Comparison of ENCODE assay signal across 25 cellular contexts in the genomic region with DNA sequence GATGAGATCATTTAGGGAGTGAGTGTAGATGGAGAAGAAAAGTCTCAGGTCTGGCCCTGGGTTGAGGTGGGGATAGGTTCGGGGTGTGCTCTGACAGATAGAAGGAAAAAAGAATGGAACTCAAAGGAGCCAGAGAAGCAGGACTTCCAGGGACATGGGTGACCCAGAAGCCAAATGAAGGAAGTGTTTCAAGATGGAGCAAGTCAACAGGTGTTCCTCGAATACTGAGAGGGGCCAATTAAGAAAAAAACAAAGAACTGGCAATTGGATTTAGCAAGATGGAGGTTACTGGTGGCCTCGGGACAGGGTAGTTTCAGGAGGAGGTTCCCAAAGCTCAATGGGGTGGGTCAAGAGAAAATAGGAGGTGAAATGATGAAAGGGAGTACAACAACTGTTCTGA. TPM values are rescaled to one million over a fixed set of nuclear protein-coding genes. Genes with fewer than 3 reads are reported as not detected.
"Had no signal": no experiment of that assay in that cellular context is flagged by ENCODE, and none has a peak within 500 bp of the region (broad histone marks: within the 10 kb centered on the region; RNA-seq: fewer than 3 reads in every experiment).

No MANE protein-coding gene starts in this region.

- H3K27ac Mint-ChIP-seq: naive thymus-derived CD8-positive, alpha-beta T cell; natural killer cell treated with Interleukin-12 subunit alpha and Interleukin-12 subunit beta and Interleukin-15 and Interleukin-18, amount 100 ng/mL, for 72 hours; stimulated activated effector memory CD8-positive, alpha-beta T cell treated with anti-CD3 and anti-CD28 coated beads, Interleukin-12 subunit alpha, Interleukin-12 subunit beta, amount 100 ng/mL, for 72 hours; stimulated activated naive B cell treated with anti-CD40 and anti-IgM and Interleukin-4, amounts not matched to agents 10 μg/mL and 1 μg/mL and 100 μg/mL, for 72 hours; stimulated activated naive CD8-positive, alpha-beta T cell treated with anti-CD3 and anti-CD28 coated beads, Interleukin-15, Interleukin-2, amounts not matched to agents 100 ng/mL and 50 ng/mL, for 24 hours had no signal

- DNase-seq: naive B cell; naive thymus-derived CD8-positive, alpha-beta T cell; nucleus accumbens; ovary; psoas muscle; right cardiac atrium; right lobe of liver; sigmoid colon; small intestine; stimulated activated CD4-positive, alpha-beta T cell treated with anti-CD3 and anti-CD28 coated beads, Interleukin-15, amount 100 ng/mL, for 24 hours; stimulated activated CD4-positive, alpha-beta T cell treated with anti-CD3 and anti-CD28 coated beads, Interleukin-2, amount 100 ng/mL, for 24 hours; stimulated activated CD4-positive, alpha-beta T cell treated with anti-CD3 and anti-CD28 coated beads, Interleukin-2, amount 100 ng/mL, for 48 hours; stimulated activated CD4-positive, alpha-beta T cell treated with anti-CD3 and anti-CD28 coated beads, Interleukin-4, amount 100 ng/mL, for 24 hours; stimulated activated naive B cell treated with anti-CD40 and anti-IgM and Interleukin-4, amounts not matched to agents 10 μg/mL and 1 μg/mL and 100 μg/mL, for 72 hours; stimulated activated naive CD4-positive, alpha-beta T cell treated with Interleukin-2 at 50 U/mL for 16 hours; stomach; thyroid gland; trophoblast cell; upper lobe of left lung had no signal

- H3K36me3 ChIP-seq: neutrophil, ovary, right lobe of liver, thoracic aorta, thyroid gland, upper lobe of left lung had no signal

- H3K9me3 ChIP-seq: neutrophil, ovary, psoas muscle, right lobe of liver, sigmoid colon, stomach, thoracic aorta, thyroid gland, tibial nerve, upper lobe of left lung had no signal

- H3K4me1 Mint-ChIP-seq: naive B cell; naive thymus-derived CD8-positive, alpha-beta T cell; stimulated activated effector memory CD8-positive, alpha-beta T cell treated with anti-CD3 and anti-CD28 coated beads, Interleukin-12 subunit alpha, Interleukin-12 subunit beta, amount 100 ng/mL, for 72 hours; stimulated activated naive B cell treated with anti-CD40 and anti-IgM and Interleukin-4, amounts not matched to agents 10 μg/mL and 1 μg/mL and 100 μg/mL, for 72 hours had no signal

- H3K4me3 Mint-ChIP-seq: naive B cell; naive thymus-derived CD8-positive, alpha-beta T cell; natural killer cell treated with Interleukin-12 subunit alpha and Interleukin-12 subunit beta and Interleukin-15 and Interleukin-18, amount 100 ng/mL, for 72 hours; stimulated activated effector memory CD8-positive, alpha-beta T cell treated with anti-CD3 and anti-CD28 coated beads, Interleukin-12 subunit alpha, Interleukin-12 subunit beta, amount 100 ng/mL, for 72 hours; stimulated activated naive B cell treated with anti-CD40 and anti-IgM and Interleukin-4, amounts not matched to agents 10 μg/mL and 1 μg/mL and 100 μg/mL, for 72 hours; stimulated activated naive CD8-positive, alpha-beta T cell treated with anti-CD3 and anti-CD28 coated beads, Interleukin-15, Interleukin-2, amounts not matched to agents 100 ng/mL and 50 ng/mL, for 24 hours had no signal

- ATAC-seq: naive thymus-derived CD8-positive, alpha-beta T cell; natural killer cell treated with Interleukin-12 subunit alpha and Interleukin-12 subunit beta and Interleukin-15 and Interleukin-18, amount 100 ng/mL, for 72 hours; psoas muscle; right cardiac atrium; right lobe of liver; stimulated activated effector memory CD8-positive, alpha-beta T cell treated with anti-CD3 and anti-CD28 coated beads, Interleukin-12 subunit alpha, Interleukin-12 subunit beta, amount 100 ng/mL, for 72 hours; stimulated activated naive B cell treated with anti-CD40 and anti-IgM and Interleukin-4, amounts not matched to agents 10 μg/mL and 1 μg/mL and 100 μg/mL, for 72 hours had no signal

- H3K36me3 Mint-ChIP-seq: naive B cell; natural killer cell treated with Interleukin-12 subunit alpha and Interleukin-12 subunit beta and Interleukin-15 and Interleukin-18, amount 100 ng/mL, for 72 hours; stimulated activated effector memory CD8-positive, alpha-beta T cell treated with anti-CD3 and anti-CD28 coated beads, Interleukin-12 subunit alpha, Interleukin-12 subunit beta, amount 100 ng/mL, for 72 hours; stimulated activated naive B cell treated with anti-CD40 and anti-IgM and Interleukin-4, amounts not matched to agents 10 μg/mL and 1 μg/mL and 100 μg/mL, for 72 hours had no signal

- H3K9me3 Mint-ChIP-seq: naive B cell; naive thymus-derived CD8-positive, alpha-beta T cell; natural killer cell treated with Interleukin-12 subunit alpha and Interleukin-12 subunit beta and Interleukin-15 and Interleukin-18, amount 100 ng/mL, for 72 hours; stimulated activated effector memory CD8-positive, alpha-beta T cell treated with anti-CD3 and anti-CD28 coated beads, Interleukin-12 subunit alpha, Interleukin-12 subunit beta, amount 100 ng/mL, for 72 hours; stimulated activated naive B cell treated with anti-CD40 and anti-IgM and Interleukin-4, amounts not matched to agents 10 μg/mL and 1 μg/mL and 100 μg/mL, for 72 hours; stimulated activated naive CD8-positive, alpha-beta T cell treated with anti-CD3 and anti-CD28 coated beads, Interleukin-15, Interleukin-2, amounts not matched to agents 100 ng/mL and 50 ng/mL, for 24 hours had no signal

- H3K4me1 ChIP-seq: psoas muscle, right lobe of liver, thyroid gland, upper lobe of left lung had no signal

- H3K4me3 ChIP-seq: ovary, psoas muscle, right lobe of liver, sigmoid colon, stomach, thoracic aorta, thyroid gland, tibial nerve, upper lobe of left lung had no signal

- H3K27me3 ChIP-seq: ovary, right lobe of liver, sigmoid colon, stomach, thyroid gland, tibial nerve, upper lobe of left lung had no signal

- H3K27ac ChIP-seq: neutrophil, ovary, psoas muscle, right lobe of liver, stomach, thoracic aorta, thyroid gland, tibial nerve had no signal

RNA-seq across cellular contexts. Expression of gene DENND2A, which starts 40.3 kb away (rescaled TPM):
- total RNA-seq: natural killer cell treated with Interleukin-12 subunit alpha and Interleukin-12 subunit beta and Interleukin-15 and Interleukin-18, amount 100 ng/mL, for 72 hours had no signal
- polyA plus RNA-seq: naive thymus-derived CD8-positive, alpha-beta T cell had no signal
